In the genomic region with DNA sequence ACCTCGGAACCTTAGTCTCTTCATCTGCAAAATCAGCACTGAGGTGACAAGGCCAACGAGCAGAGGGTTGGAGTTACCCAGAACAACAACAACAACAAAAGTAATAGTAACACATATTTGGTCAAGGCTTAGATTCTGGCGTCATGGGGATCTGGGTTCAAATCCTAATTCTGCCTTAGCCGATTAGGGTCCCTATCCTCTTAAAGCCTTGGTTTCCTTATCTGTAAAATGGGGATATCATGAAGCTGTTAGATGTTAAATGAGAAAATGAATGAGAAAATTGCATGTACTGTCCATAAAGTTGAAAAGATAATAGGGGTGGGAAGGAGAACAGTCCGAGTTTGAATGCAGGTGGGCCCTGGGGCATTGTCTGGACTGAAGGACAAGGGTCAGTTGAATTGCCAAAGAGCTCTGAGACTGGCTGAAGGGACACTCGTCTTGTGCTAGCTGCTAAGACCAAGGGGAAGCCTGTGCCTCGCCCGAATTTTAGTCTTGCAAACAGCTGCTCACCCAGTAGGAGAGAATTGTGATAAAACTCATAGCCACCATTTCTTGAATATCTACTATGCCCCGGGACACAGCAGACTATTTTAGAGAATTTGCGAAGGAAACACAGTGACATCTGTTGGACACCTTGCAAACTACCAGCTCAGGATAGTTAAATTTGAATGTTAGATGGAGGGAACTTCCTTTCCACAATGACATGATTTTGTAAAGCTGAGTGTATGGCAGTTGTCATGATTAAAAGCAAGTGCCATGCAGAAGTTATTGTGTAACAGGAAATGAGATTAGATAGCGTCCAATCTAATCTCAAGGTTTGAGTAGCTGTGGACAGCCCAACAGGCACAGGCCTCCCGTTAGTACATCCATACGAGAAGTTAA, we compare ENCODE assay signal across 8 cellular contexts. TPM values are rescaled to one million over a fixed set of nuclear protein-coding genes. Genes with fewer than 3 reads are reported as not detected.
DNase-seq lines count a peak whose midpoint lies in the region; ATAC-seq and TF ChIP-seq lines count a peak whose summit lies in the region.

No MANE protein-coding gene starts in this region.

- H3K4me3 ChIP-seq in fibroblast of villous mesenchyme (ENCODE audit: low read depth, low read length), result no peak overlapping the region

- TF ChIP-seq CTCF in fibroblast of villous mesenchyme (IDR thresholded peaks at IDR 0.05; ENCODE audit: insufficient read depth, low read depth, low read length), result peak; percentile 77
- peak in 1 of 3 donors; percentile 7 for TF ChIP-seq CTCF in omental fat pad (IDR thresholded peaks at IDR 0.05)

- DNase-seq in DMS 273 treated with DMSO at 0.1 percent for 48 hours (lab: John Stamatoyannopoulos, UW) (peak; percentile 52), NCI-H748 treated with DMSO at 0.1 percent for 48 hours (lab: John Stamatoyannopoulos, UW) (peak; percentile 46), activated T-cell treated with anti-CD3 and anti-CD28 coated beads for 24 hours (ENCODE audit: low read depth) (peak; percentile 14), fibroblast of villous mesenchyme (ENCODE audit: low read depth) (peak; percentile 67), omental fat pad (ENCODE audit: low spot score) (no peak), HK-2 (ENCODE audit: unreplicated experiment) (no peak)

- ATAC-seq in HG02623 (IDR thresholded peaks at IDR 0.05; ENCODE audit: unreplicated experiment) (peak; percentile 57), omental fat pad (ENCODE audit: low FRiP score) (peak; percentile 48), HG03571 (IDR thresholded peaks at IDR 0.05; ENCODE audit: unreplicated experiment) (no peak)

RNA-seq across cellular contexts. Expression of gene HNF1A, which starts 6.8 kb away (rescaled TPM):
- total RNA-seq in fibroblast of villous mesenchyme, result not detected in 2 replicates
- not detected for total RNA-seq in omental fat pad

RNA-seq across cellular contexts. Expression of gene C12orf43, which starts 44.7 kb away (rescaled TPM):
- total RNA-seq in fibroblast of villous mesenchyme (13.0 and 14.2 TPM in 2 replicates), omental fat pad (10 to 100 TPM in 3 of 4 donors, 1 to 10 TPM in 1; 7.3 to 16.0 (median 14.1) TPM)

Comparison
In these comparisons a context has a peak if more than half of its experiments do, and no peak if none do; other contexts are left out.
1. DNase-seq: peak in DMS 273 treated with DMSO at 0.1 percent for 48 hours (single experiment), NCI-H748 treated with DMSO at 0.1 percent for 48 hours (single experiment), activated T-cell treated with anti-CD3 and anti-CD28 coated beads for 24 hours (single experiment) and fibroblast of villous mesenchyme (single experiment); none in omental fat pad (single experiment) and HK-2 (single experiment).